Comparison of ENCODE assay signal across 22 cellular contexts in the genomic region with DNA sequence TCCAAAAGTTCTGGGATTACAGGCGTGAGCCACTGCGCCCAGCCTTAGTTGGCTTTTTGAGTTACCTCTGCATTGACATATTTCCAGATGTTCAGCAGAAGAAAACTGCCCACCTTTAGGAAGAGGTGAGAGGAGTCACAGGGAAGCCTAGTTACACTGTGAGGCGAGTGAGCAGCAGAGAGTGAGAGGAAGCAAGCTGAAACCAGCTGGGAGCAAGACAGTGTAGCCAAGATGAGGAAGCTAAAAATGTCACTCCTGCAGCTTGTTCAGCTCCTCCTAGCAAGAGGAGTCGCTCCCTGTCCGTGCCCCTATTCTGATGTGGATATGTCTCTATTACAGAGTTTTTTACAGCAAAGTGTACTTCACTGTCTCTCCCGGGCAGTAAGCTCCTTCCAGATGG.
"Had no signal": no experiment of that assay in that cellular context is flagged by ENCODE, and none has a peak within 500 bp of the region (broad histone marks: within the 10 kb centered on the region; RNA-seq: fewer than 3 reads in every experiment).

No MANE protein-coding gene starts in this region.

- H3K27ac Mint-ChIP-seq: activated naive CD4-positive, alpha-beta T cell treated with anti-CD3 and anti-CD28 coated beads, Interleukin-2, amount 50 U/mL, for 72 hours; mesothelial cell of epicardium; nephron had no signal

- H3K4me3 Mint-ChIP-seq: mesothelial cell of epicardium, nephron had no signal

- ATAC-seq: activated naive CD4-positive, alpha-beta T cell treated with anti-CD3 and anti-CD28 coated beads, Interleukin-2, amount 50 U/mL, for 72 hours; left lung had no signal

- FAIRE-seq: bronchial epithelial cell, endometrium, keratinocyte, urothelium cell line had no signal

- H3K9me3 Mint-ChIP-seq: activated naive CD4-positive, alpha-beta T cell treated with anti-CD3 and anti-CD28 coated beads, Interleukin-2, amount 50 U/mL, for 72 hours; mesothelial cell of epicardium; nephron had no signal

- H3K36me3 Mint-ChIP-seq: activated naive CD4-positive, alpha-beta T cell treated with anti-CD3 and anti-CD28 coated beads, Interleukin-2, amount 50 U/mL, for 72 hours; mesothelial cell of epicardium had no signal

- DNase-seq: activated CD4-positive, alpha-beta T cell treated with anti-CD3 and anti-CD28 coated beads, Interleukin-2, amount 50 U/mL, for 48 hours; activated gamma-delta T cell treated with Interleukin-2 at 50 U/mL for 16 hours; adrenal gland; cerebellar nuclear complex; cortex of kidney; erythroblast; foreskin melanocyte; glutamatergic neuron; hypothalamus; left lung; occipital lobe; retina; stimulated activated CD4-positive, alpha-beta T cell treated with anti-CD3 and anti-CD28 coated beads, Interleukin-2, amount 100 ng/mL, for 24 hours; stimulated activated naive CD4-positive, alpha-beta T cell treated with Interleukin-2 at 50 U/mL for 16 hours; WERI-Rb-1 had no signal
